In genomic region chr2:238093181-238094140, GRCh38 we compare ENCODE assay signal across 1 cellular context.
A peak's percentile ranks its signal among the peaks of the same experiment; 100 is the strongest.
TF ChIP-seq lines count a peak whose summit lies in the region.

No MANE protein-coding gene starts in this region.

TF ChIP-seq in HepG2, 621 proteins besides CTCF, POLR2A, EP300 and RAD21:
- 0 out of 2 replicates have a peak, but pooled peaks have one; percentile 3 for TF ChIP-seq MTA1 (CRISPR knock-in tag; IDR thresholded peaks at IDR 0.05; ENCODE audit: borderline replicate concordance)
- TF ChIP-seq PAF1 (CRISPR knock-in tag; IDR thresholded peaks at IDR 0.05) = 0 out of 2 replicates have a peak, but pooled peaks have one; percentile 52
- TF ChIP-seq AHR (CRISPR knock-in tag; IDR thresholded peaks at IDR 0.05) = no peak
- TF ChIP-seq ZSCAN31 (CRISPR knock-in tag; IDR thresholded peaks at IDR 0.05; ENCODE audit: low read depth) = 0 out of 2 replicates have a peak, but pooled peaks have one; percentile 33
- TF ChIP-seq ZBTB46 (CRISPR knock-in tag; IDR thresholded peaks at IDR 0.05; ENCODE audit: borderline replicate concordance) = no peak
- TF ChIP-seq ZBTB7B (CRISPR knock-in tag; IDR thresholded peaks at IDR 0.05) = no peak
- 0 out of 2 replicates have a peak, but pooled peaks have one; percentile 42 for TF ChIP-seq HES4 (CRISPR knock-in tag; IDR thresholded peaks at IDR 0.05; ENCODE audit: borderline replicate concordance)
- TF ChIP-seq HMGXB3 (CRISPR knock-in tag; IDR thresholded peaks at IDR 0.05; ENCODE audit: borderline replicate concordance) = no peak
- no peak for TF ChIP-seq POLR2AphosphoS5 (IDR thresholded peaks at IDR 0.05; ENCODE audit: low read depth, low read length)
- TF ChIP-seq AKAP8 (CRISPR knock-in tag; IDR thresholded peaks at IDR 0.05) = no peak
- TF ChIP-seq TGIF2 (CRISPR knock-in tag; IDR thresholded peaks at IDR 0.05) = no peak
- TF ChIP-seq ETV5 (CRISPR knock-in tag; IDR thresholded peaks at IDR 0.05; ENCODE audit: borderline replicate concordance) = no peak
- TF ChIP-seq HNF4A (CRISPR knock-in tag; IDR thresholded peaks at IDR 0.05) = no peak
- TF ChIP-seq ZNF780A (CRISPR knock-in tag; IDR thresholded peaks at IDR 0.05) = no peak
- TF ChIP-seq HMGA1 (CRISPR knock-in tag; conservative IDR thresholded peaks at IDR 0.05) = no peak
- TF ChIP-seq AGO2 (optimal IDR thresholded peaks at IDR 0.05; ENCODE audit: low read depth, low read length) = peak; percentile 78
- no peak for TF ChIP-seq KDM1A (CRISPR knock-in tag; IDR thresholded peaks at IDR 0.05)
- TF ChIP-seq ZNF142 (CRISPR knock-in tag; IDR thresholded peaks at IDR 0.05) = no peak
